In the genomic region with DNA sequence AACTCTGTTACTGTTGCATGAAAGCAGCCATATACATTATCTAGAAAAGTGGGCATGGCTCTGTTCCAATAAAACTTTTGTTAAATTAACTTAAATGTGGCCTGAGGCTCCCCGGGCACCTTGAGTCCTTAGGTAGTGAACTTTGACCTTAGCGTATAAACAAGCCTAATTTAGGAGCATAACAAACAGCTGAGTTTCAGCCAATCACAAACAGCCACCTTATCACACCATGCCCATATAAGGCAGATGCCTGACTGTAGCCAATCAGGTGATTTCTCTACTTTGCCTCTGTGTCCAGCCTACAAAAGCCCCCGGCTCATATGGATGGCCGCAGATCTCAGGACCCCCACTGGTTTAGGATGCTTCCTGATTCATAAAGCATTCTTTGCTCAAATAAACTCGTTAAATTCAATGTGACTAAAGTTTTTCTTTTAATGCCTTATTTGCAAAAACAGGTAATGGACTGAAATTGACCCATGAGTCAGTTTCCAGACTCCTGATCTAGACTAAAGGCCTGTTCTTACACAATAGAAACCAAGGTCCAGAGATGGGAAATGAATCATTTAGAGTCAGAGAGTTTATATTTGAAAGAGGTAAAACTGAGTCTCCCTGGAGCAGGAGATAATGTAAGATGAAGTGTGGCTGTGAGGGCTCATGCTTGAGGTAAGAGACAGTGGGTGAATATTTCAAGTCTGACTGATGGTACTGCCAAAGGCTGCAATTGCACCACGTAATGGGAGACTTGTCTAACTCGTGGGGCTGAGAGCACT, we compare ENCODE assay signal across 22 cellular contexts.
A peak's percentile ranks its signal among the peaks of the same experiment; 100 is the strongest.
DNase-seq lines count a peak whose midpoint lies in the region; ATAC-seq and TF ChIP-seq lines count a peak whose summit lies in the region.
"Had no signal": no experiment of that assay in that cellular context is flagged by ENCODE, and none has a peak within 500 bp of the region (broad histone marks: within the 10 kb centered on the region; RNA-seq: fewer than 3 reads in every experiment).

No MANE protein-coding gene starts in this region.

- H3K23ac ChIP-seq in IMR-90 (ENCODE audit: low read depth, low read length), result no peak overlapping the region

- H3K79me1 ChIP-seq in IMR-90 (ENCODE audit: low read depth in 1 of 2, low read length in 2 of 2), result no peaks in the 10 kb centered on the region

- H3K36me3 ChIP-seq in BJ (ENCODE audit: control insufficient read depth, insufficient read depth, low read length), result no peaks in the 10 kb centered on the region
- H3K36me3 ChIP-seq in IMR-90 (ENCODE audit: control insufficient read depth, insufficient read depth, low read length), result no peaks in the 10 kb centered on the region
- H3K36me3 ChIP-seq in effector memory CD4-positive, alpha-beta T cell (ENCODE audit: control insufficient read depth, insufficient read depth, low read length), result no peaks in the 10 kb centered on the region
- H3K36me3 ChIP-seq: SJCRH30, suprapubic skin, vagina had no signal

- in situ Hi-C loops in IMR-90 (cut with MboI; ENCODE audit: low sequenced_read_pairs), result no loop called here

- no peak overlapping the region for H3K4me2 ChIP-seq in IMR-90 (ENCODE audit: low read depth, low read length)

- peak; percentile 7 for DNase-seq in BJ (ENCODE audit: low read depth)
- DNase-seq in IMR-90, result peak; percentile 24
- DNase-seq in astrocyte of the hippocampus (ENCODE audit: low read depth, low spot score), result peak; percentile 5
- peak; percentile 19 for DNase-seq in kidney glomerular epithelial cell (lab: John Stamatoyannopoulos, UW)
- no peak for DNase-seq in effector memory CD4-positive, alpha-beta T cell
- DNase-seq in lower leg skin (ENCODE audit: low spot score in 2 of 2), result no peak
- no peak for DNase-seq in NCI-H2227 (lab: John Stamatoyannopoulos, UW; ENCODE audit: unreplicated experiment)
- DNase-seq: activated CD4-positive, alpha-beta T cell treated with anti-CD3 and anti-CD28 coated beads for 4 hours; GDM1; H7; mesenchymal stem cell; naive B cell; NCI-H1417 treated with DMSO at 0.1 percent for 48 hours; NCI-H2171; SJCRH30; T-helper 1 cell had no signal

- POLR2A ChIA-PET in BJ (lab: Charles Lee) (no interaction called here), IMR-90 (lab: Charles Lee; ENCODE audit: unreplicated experiment) (no interaction called here)

- no peak overlapping the region for H4K8ac ChIP-seq in IMR-90 (ENCODE audit: low read depth in 2 of 2, low read length in 2 of 2)

- no peak overlapping the region for H2AK5ac ChIP-seq in IMR-90 (ENCODE audit: low read depth, low read length)

- H3K4ac ChIP-seq in IMR-90 (ENCODE audit: low read depth, low read length), result no peak overlapping the region

- H2BK20ac ChIP-seq in IMR-90 (ENCODE audit: low read depth, low read length), result no peak overlapping the region

- no peak overlapping the region for H4K91ac ChIP-seq in IMR-90 (ENCODE audit: insufficient read depth, low read depth, low read length)

- intact Hi-C loops in IMR-90 (cut with micrococcal nuclease), result no loop called here
- intact Hi-C loops in lower leg skin (cut with DNase I; ENCODE audit: low total_unique reads), result no loop called here

- H4K20me1 ChIP-seq in IMR-90 (ENCODE audit: insufficient read depth, low read length), result no peaks in the 10 kb centered on the region

- no peaks in the 10 kb centered on the region for H3K9me1 ChIP-seq in IMR-90 (ENCODE audit: insufficient read depth, low read length)

- dilution Hi-C loops in IMR-90 (cut with HindIII; ENCODE audit: low sequenced_read_pairs, unreplicated experiment), result no loop called here

- TF ChIP-seq RAD21 in IMR-90 (IDR thresholded peaks at IDR 0.05; ENCODE audit: low read length), result no peak

- BruUV-seq in IMR-90 (replicated peaks; lab: Mats Ljungman, UMichigan), result no TSS peak

- no peak overlapping the region for H2BK5ac ChIP-seq in IMR-90 (ENCODE audit: low read depth, low read length, poor library complexity, severe bottlenecking)

- no peak overlapping the region for H3K4me3 ChIP-seq in BJ (ENCODE audit: low read depth, low read length)
- no peak overlapping the region for H3K4me3 ChIP-seq in IMR-90 (ENCODE audit: insufficient read depth, low read depth, low read length)
- no peak overlapping the region for H3K4me3 ChIP-seq in effector memory CD4-positive, alpha-beta T cell (ENCODE audit: insufficient read depth, low read depth, low read length, poor library complexity, severe bottlenecking)
- no peak overlapping the region for H3K4me3 ChIP-seq in lower leg skin (ENCODE audit: low read depth, poor library complexity, severe bottlenecking)
- H3K4me3 ChIP-seq: coronary artery, SJCRH30, suprapubic skin, vagina had no signal

- no peak for TF ChIP-seq POLR2A in IMR-90 (IDR thresholded peaks at IDR 0.05; ENCODE audit: low read depth, low read length)
- no peak for TF ChIP-seq POLR2A in lower leg skin (IDR thresholded peaks at IDR 0.05)

- no peak overlapping the region for H3K9ac ChIP-seq in IMR-90 (ENCODE audit: low read depth, low read length)
- H3K9ac ChIP-seq: parathyroid adenoma had no signal

- WGBS in IMR-90 (ENCODE audit: extremely low coverage in 2 of 2, insufficient read length in 1 of 2), 2 experiments, result 40% methylated on average over 1 of the region's 7 CpGs; no CpG with 5 or more reads in 1 of the 2 experiments
- WGBS in lower leg skin, 2 donors, result 82 to 84% methylated on average over 7 of the region's 7 CpGs

- no peak overlapping the region for H3K27ac ChIP-seq in IMR-90 (ENCODE audit: insufficient read depth, low read length)
- no peak overlapping the region for H3K27ac ChIP-seq in effector memory CD4-positive, alpha-beta T cell (ENCODE audit: insufficient read depth, low read length, poor library complexity, severe bottlenecking)
- H3K27ac ChIP-seq: coronary artery, parathyroid adenoma, SJCRH30, suprapubic skin, vagina had no signal

- ATAC-seq in IMR-90 (ENCODE audit: low read depth) (no peak), GM19395 (IDR thresholded peaks at IDR 0.05; ENCODE audit: unreplicated experiment) (no peak)
- ATAC-seq: sciatic nerve had no signal

- no peak overlapping the region for H3K14ac ChIP-seq in IMR-90 (replicated peaks; ENCODE audit: low read depth, low read length)

- H2BK120ac ChIP-seq in IMR-90 (ENCODE audit: low read depth, low read length), result no peak overlapping the region

- no peak overlapping the region for H2AK9ac ChIP-seq in IMR-90 (replicated peaks; ENCODE audit: low read depth, low read length, poor library complexity)

- H3K56ac ChIP-seq in IMR-90 (ENCODE audit: extremely low read depth, insufficient read depth, low read length), result no peak overlapping the region

- H3K4me1 ChIP-seq in IMR-90 (ENCODE audit: control insufficient read depth, insufficient read depth, low read length), result 0 out of 2 replicates have a peak, but pooled peaks cover 2% of the 10 kb centered on the region
- no peaks in the 10 kb centered on the region for H3K4me1 ChIP-seq in effector memory CD4-positive, alpha-beta T cell (ENCODE audit: control insufficient read depth, insufficient read depth, low read length, poor library complexity, severe bottlenecking)
- H3K4me1 ChIP-seq: parathyroid adenoma, SJCRH30, suprapubic skin, vagina had no signal

- CTCF ChIA-PET in BJ (lab: Yijun Ruan, JAX), result no interaction called here
- CTCF ChIA-PET in IMR-90 (lab: Yijun Ruan, JAX), result no interaction called here

- H3K9me3 ChIP-seq in IMR-90 (ENCODE audit: control insufficient read depth, insufficient read depth, low read length), result no peaks in the 10 kb centered on the region
- H3K9me3 ChIP-seq in effector memory CD4-positive, alpha-beta T cell (ENCODE audit: control insufficient read depth, low read length), result no peaks in the 10 kb centered on the region
- H3K9me3 ChIP-seq: SJCRH30, suprapubic skin, vagina had no signal

- no peak overlapping the region for H3K18ac ChIP-seq in IMR-90 (ENCODE audit: low read depth, low read length)

- H4K5ac ChIP-seq in IMR-90 (ENCODE audit: low read depth, low read length), result no peak overlapping the region

- no peak overlapping the region for H2BK15ac ChIP-seq in IMR-90 (ENCODE audit: low read depth, low read length)

- H2AFZ ChIP-seq in IMR-90 (replicated peaks; ENCODE audit: low read length, poor library complexity), result no peak overlapping the region
- H2AFZ ChIP-seq: parathyroid adenoma had no signal

- TF ChIP-seq CTCF in BJ (IDR thresholded peaks at IDR 0.05; ENCODE audit: insufficient read depth, low read depth, low read length), result no peak
- no peak for TF ChIP-seq CTCF in IMR-90 (conservative IDR thresholded peaks at IDR 0.05; ENCODE audit: low read depth, low read length)
- no peak for TF ChIP-seq CTCF in lower leg skin (IDR thresholded peaks at IDR 0.05)

- no peaks in the 10 kb centered on the region for H3K27me3 ChIP-seq in BJ (ENCODE audit: control insufficient read depth, insufficient read depth, low read length)
- no peaks in the 10 kb centered on the region; the same call in 1 of the 2 replicates for H3K27me3 ChIP-seq in IMR-90 (ENCODE audit: control insufficient read depth, insufficient read depth, low read length)
- H3K27me3 ChIP-seq in effector memory CD4-positive, alpha-beta T cell (replicated peaks; ENCODE audit: control insufficient read depth, insufficient read depth, low read length, poor library complexity, severe bottlenecking), result no peaks in the 10 kb centered on the region
- H3K27me3 ChIP-seq: SJCRH30, suprapubic skin, vagina had no signal

TF ChIP-seq in IMR-90, 13 proteins besides CTCF, POLR2A, EP300 and RAD21:
- TF ChIP-seq CHD1 (IDR thresholded peaks at IDR 0.05; ENCODE audit: low read depth, low read length) (no peak), CEBPB (IDR thresholded peaks at IDR 0.05; ENCODE audit: low read depth, low read length) (peak; percentile 58), MXI1 (IDR thresholded peaks at IDR 0.05; ENCODE audit: borderline replicate concordance, low read depth, low read length) (no peak)
- TF ChIP-seq, protein P1, sequence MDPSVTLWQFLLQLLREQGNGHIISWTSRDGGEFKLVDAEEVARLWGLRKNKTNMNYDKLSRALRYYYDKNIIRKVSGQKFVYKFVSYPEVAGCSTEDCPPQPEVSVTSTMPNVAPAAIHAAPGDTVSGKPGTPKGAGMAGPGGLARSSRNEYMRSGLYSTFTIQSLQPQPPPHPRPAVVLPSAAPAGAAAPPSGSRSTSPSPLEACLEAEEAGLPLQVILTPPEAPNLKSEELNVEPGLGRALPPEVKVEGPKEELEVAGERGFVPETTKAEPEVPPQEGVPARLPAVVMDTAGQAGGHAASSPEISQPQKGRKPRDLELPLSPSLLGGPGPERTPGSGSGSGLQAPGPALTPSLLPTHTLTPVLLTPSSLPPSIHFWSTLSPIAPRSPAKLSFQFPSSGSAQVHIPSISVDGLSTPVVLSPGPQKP (IDR thresholded peaks at IDR 0.05; ENCODE audit: borderline replicate concordance, low read depth, low read length), result no peak

Comparison
In these comparisons a context has a peak if more than half of its experiments do, and no peak if none do; other contexts are left out.
1. DNase-seq: peak in BJ (single experiment), IMR-90 (single experiment), astrocyte of the hippocampus (single experiment) and kidney glomerular epithelial cell (single experiment); none in effector memory CD4-positive, alpha-beta T cell (0 of 3), lower leg skin (0 of 2) and NCI-H2227 (single experiment).